ENCODE assay signal across 24 cellular contexts in genomic region chr10:27547047-27547446, GRCh38. TPM values are rescaled to one million over a fixed set of nuclear protein-coding genes. Genes with fewer than 3 reads are reported as not detected.
A peak's percentile ranks its signal among the peaks of the same experiment; 100 is the strongest.
DNase-seq lines count a peak whose midpoint lies in the region; ATAC-seq, FAIRE-seq and TF ChIP-seq lines count a peak whose summit lies in the region.
"Had no signal": no experiment of that assay in that cellular context is flagged by ENCODE, and none has a peak within 500 bp of the region (broad histone marks: within the 10 kb centered on the region; RNA-seq: fewer than 3 reads in every experiment).

No MANE protein-coding gene starts in this region.

- H3K4me1 Mint-ChIP-seq in Calu3 (ENCODE audit: low read depth, unreplicated experiment), result no peaks in the 10 kb centered on the region

- no peak overlapping the region for H3K4me3 Mint-ChIP-seq in Calu3 (ENCODE audit: low read depth, unreplicated experiment)
- H3K4me3 Mint-ChIP-seq: CD4-positive, alpha-beta memory T cell; GM23338 had no signal

- 59% methylated on average over 2 of the region's 2 CpGs for WGBS in prostate gland

- H3K27ac Mint-ChIP-seq in Calu3 (ENCODE audit: unreplicated experiment), result peak overlapping the region; percentile 29

- no peaks in the 10 kb centered on the region for H3K9me3 ChIP-seq in cardiac muscle cell (ENCODE audit: low read depth)
- H3K9me3 ChIP-seq in prostate gland, result no peaks in the 10 kb centered on the region
- H3K9me3 ChIP-seq: BE2C had no signal

- TF ChIP-seq CTCF in cardiac muscle cell (IDR thresholded peaks at IDR 0.05; ENCODE audit: low read depth, low read length) (no peak), Calu3 (IDR thresholded peaks at IDR 0.05; ENCODE audit: unreplicated experiment) (no peak), prostate gland (IDR thresholded peaks at IDR 0.05) (no peak)

- intact Hi-C loops in Right ventricle myocardium inferior (cut with DNase I) (no loop called here), Calu3 (cut with micrococcal nuclease; ENCODE audit: unreplicated experiment) (no loop called here), prostate gland (cut with DNase I) (no loop called here)

- H3K36me3 Mint-ChIP-seq in Calu3 (ENCODE audit: insufficient read depth, unreplicated experiment), result peaks cover 8% of the 10 kb centered on the region

- no peaks in the 10 kb centered on the region for H3K9me3 Mint-ChIP-seq in Calu3 (ENCODE audit: low read depth, unreplicated experiment)
- H3K9me3 Mint-ChIP-seq: GM23338 had no signal

- peak; percentile 94 for FAIRE-seq in endometrium (lab: Jason Lieb, UNC)
- FAIRE-seq in GM19239 (lab: Jason Lieb, UNC), result no peak
- FAIRE-seq: A204.1, GM12878, H54, HTR-8/SVneo, K562 had no signal

- CTCF ChIA-PET in Calu3 (lab: Charles Lee), result interaction anchor here (0.5 kb wide), 1 partner anchor 10 kb away, joined by 6 read pairs; no protein-coding TSS in a partner anchor

- ATAC-seq in Right ventricle myocardium inferior (no peak), HG03354 (IDR thresholded peaks at IDR 0.05; ENCODE audit: poor library complexity, severe bottlenecking, unreplicated experiment) (no peak)
- ATAC-seq: GM12878, K562 had no signal

- BruUV-seq in Calu3 (replicated peaks; lab: Mats Ljungman, UMichigan), result no TSS peak

- DNase-seq in cardiac muscle cell (ENCODE audit: low read depth in 1 of 2, low spot score in 1 of 2) (no peak), Right ventricle myocardium inferior (ENCODE audit: missing footprints) (no peak), Calu3 (no peak), prostate gland (ENCODE audit: low spot score) (no peak), GM19239 (ENCODE audit: insufficient read length, low spot score) (no peak), D341Med (ENCODE audit: low spot score) (no peak)
- DNase-seq: ACHN; BE2C; C1 segment of cervical spinal cord; CD4-positive, alpha-beta memory T cell; DMS 273 treated with DMSO at 0.1 percent for 48 hours; DMS53; DND-41; EL; HCEC 1CT; IMR-90 had no signal

- H3K27ac ChIP-seq in cardiac muscle cell (peak overlapping the region; percentile 50), prostate gland (peak overlapping the region; percentile 60 to 79)

- no peak overlapping the region for H3K4me3 ChIP-seq in cardiac muscle cell
- no peak overlapping the region for H3K4me3 ChIP-seq in prostate gland
- H3K4me3 ChIP-seq: GM12878, GM23338, K562 had no signal

- H3K4me1 ChIP-seq in cardiac muscle cell (ENCODE audit: low read depth) (no peaks in the 10 kb centered on the region), prostate gland (replicated peaks) (no peaks in the 10 kb centered on the region)
- H3K4me1 ChIP-seq: BE2C had no signal

- peaks cover 5% of the 10 kb centered on the region for H3K36me3 ChIP-seq in cardiac muscle cell
- no peaks in the 10 kb centered on the region for H3K36me3 ChIP-seq in prostate gland
- H3K36me3 ChIP-seq: BE2C had no signal

- TF ChIP-seq POLR2A in prostate gland (IDR thresholded peaks at IDR 0.05), result no peak

- H3K27me3 Mint-ChIP-seq in Calu3 (ENCODE audit: unreplicated experiment), result no peaks in the 10 kb centered on the region
- H3K27me3 Mint-ChIP-seq: CD4-positive, alpha-beta memory T cell had no signal

- H3K27me3 ChIP-seq in cardiac muscle cell (no peaks in the 10 kb centered on the region), prostate gland (replicated peaks; ENCODE audit: insufficient read depth) (no peaks in the 10 kb centered on the region)
- H3K27me3 ChIP-seq: BE2C had no signal

RNA-seq across cellular contexts. Expression of gene RAB18, which starts 42.9 kb away (rescaled TPM):
- 19.0 and 36.5 TPM in 2 replicates for total RNA-seq in cardiac muscle cell
- 116 and 123 TPM in 2 replicates for polyA plus RNA-seq in cardiac muscle cell
- 114 TPM for total RNA-seq in Right ventricle myocardium inferior
- total RNA-seq in Calu3 (2022), result 75.9 and 82.8 TPM in 2 replicates
- 10 to 100 TPM; 53.5 to 62.6 TPM for total RNA-seq in prostate gland
